ENCODE assay signal across 25 cellular contexts in the genomic region with DNA sequence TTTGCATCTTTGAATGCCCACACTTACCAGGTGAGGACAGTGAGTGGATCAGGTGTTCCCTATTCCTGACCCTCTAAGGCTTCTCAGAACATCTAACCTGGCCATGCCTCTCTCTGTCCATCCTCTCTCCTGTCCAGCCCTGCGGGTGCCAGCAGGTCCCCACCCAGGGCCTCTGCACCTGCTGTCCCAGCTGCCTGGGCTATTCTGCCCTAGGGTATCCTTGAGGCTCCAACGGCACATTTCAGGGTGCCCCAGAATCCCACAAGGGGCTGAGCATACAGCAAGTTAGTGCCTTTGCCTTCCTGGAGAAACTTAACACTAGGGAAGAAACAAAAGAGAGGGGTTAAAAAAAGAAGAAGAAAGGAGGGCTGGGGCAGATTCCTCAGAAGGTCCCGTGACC.
"Had no signal": no experiment of that assay in that cellular context is flagged by ENCODE, and none has a peak within 500 bp of the region (broad histone marks: within the 10 kb centered on the region; RNA-seq: fewer than 3 reads in every experiment).

No MANE protein-coding gene starts in this region.

- H3K27me3 ChIP-seq: pancreas, right lobe of liver, thyroid gland, vagina had no signal

- DNase-seq: dermis blood vessel endothelial cell; effector memory CD4-positive, alpha-beta T cell; foreskin keratinocyte; heart right ventricle; hippocampal formation; kidney glomerular epithelial cell; left colon; natural killer cell; stimulated activated CD4-positive, alpha-beta T cell treated with anti-CD3 and anti-CD28 coated beads, Interleukin-2, amount 100 ng/mL, for 24 hours; stimulated activated CD4-positive, alpha-beta T cell treated with anti-CD3 and anti-CD28 coated beads, Interleukin-4, amount 100 ng/mL, for 24 hours; stimulated activated naive CD4-positive, alpha-beta T cell treated with Interleukin-2 at 50 U/mL for 16 hours; stomach; thyroid gland had no signal

- H3K4me1 ChIP-seq: esophagus muscularis mucosa, foreskin keratinocyte, gastroesophageal sphincter, heart right ventricle, pancreas, right lobe of liver, stomach, thyroid gland, vagina had no signal

- H3K27ac ChIP-seq: coronary artery, esophagus muscularis mucosa, foreskin keratinocyte, gastroesophageal sphincter, heart right ventricle, neutrophil, pancreas, right lobe of liver, stomach, thyroid gland, vagina had no signal

- H3K4me3 ChIP-seq: coronary artery, esophagus muscularis mucosa, gastroesophageal sphincter, heart right ventricle, lung, pancreas, right lobe of liver, smooth muscle cell, stomach, thyroid gland, vagina had no signal

- ATAC-seq: foreskin keratinocyte; gastroesophageal sphincter; heart right ventricle; left colon; natural killer cell; pancreas; stimulated activated effector memory CD8-positive, alpha-beta T cell treated with anti-CD3 and anti-CD28 coated beads, Interleukin-12 subunit alpha, Interleukin-12 subunit beta, amount 100 ng/mL, for 72 hours had no signal

- H3K9me3 ChIP-seq: neutrophil, pancreas, right lobe of liver, thyroid gland, vagina had no signal

- H3K36me3 ChIP-seq: esophagus muscularis mucosa, gastroesophageal sphincter, heart right ventricle, neutrophil, pancreas, right lobe of liver, stomach, thyroid gland, vagina had no signal

- H3K4me2 ChIP-seq: smooth muscle cell had no signal

- FAIRE-seq: endothelial cell of umbilical vein, islet of Langerhans, pancreas had no signal
